Comparison of ENCODE assay signal across 8 cellular contexts in the genomic region with DNA sequence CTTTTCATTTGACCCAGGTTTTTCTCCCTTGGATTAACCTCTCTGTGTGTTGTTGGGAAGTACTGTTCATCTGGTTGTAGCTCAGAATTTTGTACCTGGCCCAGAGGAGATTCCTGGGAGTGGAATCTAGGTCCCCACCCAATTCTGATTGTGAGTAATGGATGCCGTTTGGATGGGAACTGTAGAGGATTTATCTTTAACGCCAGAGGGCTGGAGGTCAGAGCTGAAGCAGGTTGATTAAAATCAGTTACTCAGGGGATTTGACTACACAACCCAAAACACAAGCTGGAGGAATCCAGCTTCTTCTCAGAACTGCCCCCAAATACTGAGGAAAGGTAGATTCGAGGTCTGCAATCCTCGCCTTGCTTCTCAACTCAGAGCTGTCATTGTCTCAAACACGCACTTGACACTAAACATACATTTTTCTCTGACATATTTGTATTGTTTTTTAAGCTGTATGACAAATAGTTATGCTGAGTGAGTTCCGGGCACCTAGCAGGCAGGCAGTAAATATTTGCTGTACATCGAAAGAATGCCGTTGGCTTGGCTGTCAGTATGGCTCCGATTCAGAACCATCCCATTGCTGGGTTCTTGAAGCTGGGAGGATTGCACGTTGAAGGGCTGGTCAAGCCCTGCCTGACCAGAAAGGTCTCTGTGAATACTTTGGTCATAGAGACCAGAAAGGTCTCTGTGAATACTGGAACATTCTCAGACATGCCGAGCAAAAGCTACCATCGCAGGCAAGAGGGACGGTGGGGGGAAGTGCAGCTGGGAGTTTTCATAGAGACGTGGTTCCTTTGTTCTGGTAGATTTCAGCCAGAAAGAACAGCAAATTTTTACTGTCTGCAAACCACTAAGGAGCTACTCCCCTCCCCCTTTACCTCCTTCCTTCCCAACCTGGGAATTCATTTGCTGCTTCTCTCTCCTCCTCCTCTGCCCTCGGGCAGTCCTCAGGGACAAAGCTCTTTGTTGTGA.
A peak's percentile ranks its signal among the peaks of the same experiment; 100 is the strongest.
DNase-seq lines count a peak whose midpoint lies in the region; ATAC-seq, FAIRE-seq and TF ChIP-seq lines count a peak whose summit lies in the region.

No MANE protein-coding gene starts in this region.

- no peaks in the 10 kb centered on the region for H3K9me3 Mint-ChIP-seq in stimulated activated naive CD8-positive, alpha-beta T cell treated with anti-CD3 and anti-CD28 coated beads, Interleukin-15, Interleukin-2, amounts not matched to agents 100 ng/mL and 50 ng/mL, for 24 hours
- H3K9me3 Mint-ChIP-seq in activated naive CD8-positive, alpha-beta T cell treated with anti-CD3 and anti-CD28 coated beads for 36 hours, result no peaks in the 10 kb centered on the region

- H3K36me3 ChIP-seq in keratinocyte (ENCODE audit: control insufficient read depth in 2 of 2, extremely low read depth in 1 of 2, insufficient read depth in 2 of 2, low read length in 2 of 2), result no peaks in the 10 kb centered on the region

- peak overlapping the region; percentile 91 for H3K27ac Mint-ChIP-seq in stimulated activated naive CD8-positive, alpha-beta T cell treated with anti-CD3 and anti-CD28 coated beads, Interleukin-15, Interleukin-2, amounts not matched to agents 100 ng/mL and 50 ng/mL, for 24 hours
- H3K27ac Mint-ChIP-seq in activated naive CD8-positive, alpha-beta T cell treated with anti-CD3 and anti-CD28 coated beads for 36 hours, result peak overlapping the region; percentile 67

- dilution Hi-C loops in keratinocyte (cut with MboI; ENCODE audit: extremely low pct_ligation_motif_present, low sequenced_read_pairs), result no loop called here

- H3K4me2 ChIP-seq in keratinocyte (ENCODE audit: control insufficient read depth, extremely low read depth, insufficient read depth, low read depth, low read length), result peak overlapping the region; percentile 99

- H3K4me3 Mint-ChIP-seq in stimulated activated naive CD8-positive, alpha-beta T cell treated with anti-CD3 and anti-CD28 coated beads, Interleukin-15, Interleukin-2, amounts not matched to agents 100 ng/mL and 50 ng/mL, for 24 hours, result peak overlapping the region; percentile 80
- H3K4me3 Mint-ChIP-seq in activated naive CD8-positive, alpha-beta T cell treated with anti-CD3 and anti-CD28 coated beads for 36 hours, result peak overlapping the region; percentile 71

- peak overlapping the region; percentile 88 for H3K27ac ChIP-seq in keratinocyte (ENCODE audit: control insufficient read depth, insufficient read depth, low read length)
- peak overlapping the region; percentile 93 for H3K27ac ChIP-seq in temporal lobe (ENCODE audit: low read depth, low read length)

- H3K9me1 ChIP-seq in keratinocyte (ENCODE audit: control insufficient read depth, extremely low read depth, insufficient read depth, low read length), result peaks cover 2% of the 10 kb centered on the region

- TF ChIP-seq POLR2A in GM18505 (IDR thresholded peaks at IDR 0.05; ENCODE audit: borderline replicate concordance, extremely low read depth, insufficient read depth, insufficient read length), result no peak

- FAIRE-seq in keratinocyte (lab: Jason Lieb, UNC), result peak; percentile 55

- no peaks in the 10 kb centered on the region for H3K27me3 ChIP-seq in keratinocyte (ENCODE audit: control insufficient read depth, extremely low read depth, insufficient read depth, low read length)

- TF ChIP-seq CTCF in keratinocyte (optimal IDR thresholded peaks at IDR 0.05 in 1 of 3, IDR thresholded peaks at IDR 0.05 in 1 of 3, conservative IDR thresholded peaks at IDR 0.05 in 1 of 3; ENCODE audit: extremely low read depth in 1 of 3, insufficient read depth in 2 of 3, low read length in 3 of 3), result no peak

- no peaks in the 10 kb centered on the region for H3K79me2 ChIP-seq in keratinocyte (ENCODE audit: control insufficient read depth, insufficient read depth, low read length)

- no peaks in the 10 kb centered on the region for H3K27me3 Mint-ChIP-seq in stimulated activated naive CD8-positive, alpha-beta T cell treated with anti-CD3 and anti-CD28 coated beads, Interleukin-15, Interleukin-2, amounts not matched to agents 100 ng/mL and 50 ng/mL, for 24 hours
- peaks cover 6% of the 10 kb centered on the region for H3K27me3 Mint-ChIP-seq in activated naive CD8-positive, alpha-beta T cell treated with anti-CD3 and anti-CD28 coated beads for 36 hours

- no peaks in the 10 kb centered on the region for H3K9me3 ChIP-seq in keratinocyte (ENCODE audit: control insufficient read depth, low read depth, low read length)

- DNase-seq in stimulated activated naive CD8-positive, alpha-beta T cell treated with anti-CD3 and anti-CD28 coated beads, Interleukin-15, Interleukin-2, amounts not matched to agents 100 U/mL and 50 U/mL, for 24 hours, result no peak
- DNase-seq in activated naive CD8-positive, alpha-beta T cell treated with anti-CD3 and anti-CD28 coated beads for 36 hours, result no peak
- no peak for DNase-seq in keratinocyte (ENCODE audit: low read depth, low spot score)
- DNase-seq in activated CD4-positive, alpha-beta T cell treated with anti-CD3 and anti-CD28 coated beads for 1 hour, result no peak

- peak overlapping the region; percentile 92 for H2AFZ ChIP-seq in keratinocyte (ENCODE audit: control insufficient read depth, low read length)

- H3K4me1 Mint-ChIP-seq in stimulated activated naive CD8-positive, alpha-beta T cell treated with anti-CD3 and anti-CD28 coated beads, Interleukin-15, Interleukin-2, amounts not matched to agents 100 ng/mL and 50 ng/mL, for 24 hours (ENCODE audit: low read depth), result peaks cover 28% of the 10 kb centered on the region
- peaks cover 26% of the 10 kb centered on the region for H3K4me1 Mint-ChIP-seq in activated naive CD8-positive, alpha-beta T cell treated with anti-CD3 and anti-CD28 coated beads for 36 hours

- H3K4me3 ChIP-seq in keratinocyte (ENCODE audit: control insufficient read depth in 2 of 3, extremely low read depth in 1 of 3, insufficient read depth in 2 of 3, low read depth in 1 of 3, low read length in 3 of 3), result peak overlapping the region; percentile 33 to 82 (median 73)

- ATAC-seq in stimulated activated naive CD8-positive, alpha-beta T cell treated with anti-CD3 and anti-CD28 coated beads, Interleukin-15, Interleukin-2, amounts not matched to agents 100 U/mL and 50 U/mL, for 24 hours, result no peak
- ATAC-seq in GM19463 (IDR thresholded peaks at IDR 0.05; ENCODE audit: unreplicated experiment) (no peak), GM18505 (IDR thresholded peaks at IDR 0.05; ENCODE audit: unreplicated experiment) (no peak)

- H3K9ac ChIP-seq in keratinocyte (ENCODE audit: control insufficient read depth, extremely low read depth, insufficient read depth, low read length), result peak overlapping the region; percentile 85

- no peaks in the 10 kb centered on the region for H3K36me3 Mint-ChIP-seq in stimulated activated naive CD8-positive, alpha-beta T cell treated with anti-CD3 and anti-CD28 coated beads, Interleukin-15, Interleukin-2, amounts not matched to agents 100 ng/mL and 50 ng/mL, for 24 hours (ENCODE audit: low read depth)
- no peaks in the 10 kb centered on the region for H3K36me3 Mint-ChIP-seq in activated naive CD8-positive, alpha-beta T cell treated with anti-CD3 and anti-CD28 coated beads for 36 hours

- H3K4me1 ChIP-seq in keratinocyte (ENCODE audit: control insufficient read depth, extremely low read depth, insufficient read depth, low read length), result peaks cover 22% of the 10 kb centered on the region

- no peaks in the 10 kb centered on the region for H4K20me1 ChIP-seq in keratinocyte (ENCODE audit: control insufficient read depth, extremely low read depth, insufficient read depth, low read length)
